ENCODE assay signal across 20 cellular contexts in the genomic region with DNA sequence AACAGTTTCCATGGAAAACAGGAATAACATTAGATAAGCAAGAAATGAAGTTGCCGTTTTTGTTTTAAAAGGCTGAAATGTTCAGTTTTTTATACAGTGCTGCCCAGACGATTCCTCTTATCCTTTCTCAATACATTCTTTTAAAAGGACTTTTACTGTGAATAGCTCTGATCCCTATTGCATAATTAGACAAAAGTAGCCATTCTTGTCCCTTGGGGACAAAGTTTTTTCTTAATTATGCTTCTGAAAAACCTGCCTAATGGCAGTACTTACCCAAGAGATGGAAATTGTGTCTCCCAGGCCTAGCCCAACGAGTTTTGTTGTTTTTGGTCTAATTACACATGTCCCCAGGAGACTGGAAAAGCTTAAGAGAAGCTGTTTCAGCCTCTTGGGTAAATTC. TPM values are rescaled to one million over a fixed set of nuclear protein-coding genes. Genes with fewer than 3 reads are reported as not detected.
DNase-seq lines count a peak whose midpoint lies in the region; ATAC-seq and TF ChIP-seq lines count a peak whose summit lies in the region.
"Had no signal": no experiment of that assay in that cellular context is flagged by ENCODE, and none has a peak within 500 bp of the region (broad histone marks: within the 10 kb centered on the region; RNA-seq: fewer than 3 reads in every experiment).

No MANE protein-coding gene starts in this region.

- H4K20me1 ChIP-seq in BLaER1 treated with 17β-estradiol and CSF1 and Interleukin-3, amounts not matched to agents 10 nM and 100 nM, result peaks cover 0 to 16% (median 0%) of the 10 kb centered on the region in 11 experiments; a peak in 1 of 22 replicates

- peak overlapping the region; percentile 4 to 58 (median 31); a peak in 18 of 22 replicates for H3K4me2 ChIP-seq in BLaER1 treated with 17β-estradiol and CSF1 and Interleukin-3, amounts not matched to agents 10 nM and 100 nM
- H3K4me2 ChIP-seq: GM23338 had no signal

- peak; percentile 55 for ATAC-seq in left ventricle myocardium superior
- no peak for ATAC-seq in stimulated activated effector memory CD8-positive, alpha-beta T cell treated with anti-CD3 and anti-CD28 coated beads, Interleukin-12 subunit alpha, Interleukin-12 subunit beta, amount 100 ng/mL, for 72 hours
- ATAC-seq in HG03139 (IDR thresholded peaks at IDR 0.05; ENCODE audit: unreplicated experiment), result no peak
- ATAC-seq: GM23338; stimulated activated naive CD8-positive, alpha-beta T cell treated with anti-CD3 and anti-CD28 coated beads, Interleukin-15, Interleukin-2, amounts not matched to agents 100 U/mL and 50 U/mL, for 24 hours; T-cell had no signal

- H3K4me3 ChIP-seq in BLaER1 treated with 17β-estradiol and CSF1 and Interleukin-3, amounts not matched to agents 10 nM and 100 nM, result no peak overlapping the region
- no peak overlapping the region for H3K4me3 ChIP-seq in cardiac fibroblast (replicated peaks in 1 of 2; ENCODE audit: low read depth in 2 of 2, low read length in 2 of 2)
- no peak overlapping the region for H3K4me3 ChIP-seq in CD8-positive, alpha-beta memory T cell (ENCODE audit: low read length)
- H3K4me3 ChIP-seq in dorsolateral prefrontal cortex, result no peak overlapping the region
- H3K4me3 ChIP-seq: colonic mucosa, GM23338, ovary had no signal

- H3K4me1 ChIP-seq in BLaER1 treated with 17β-estradiol and CSF1 and Interleukin-3, amounts not matched to agents 10 nM and 100 nM, result peaks cover 9 to 28% (median 20%) of the 10 kb centered on the region in 10 experiments
- no peaks in the 10 kb centered on the region for H3K4me1 ChIP-seq in CD8-positive, alpha-beta memory T cell (ENCODE audit: insufficient read depth, low read length)
- H3K4me1 ChIP-seq: colonic mucosa had no signal

- no peaks in the 10 kb centered on the region for H3K4me1 Mint-ChIP-seq in stimulated activated effector memory CD8-positive, alpha-beta T cell treated with anti-CD3 and anti-CD28 coated beads, Interleukin-12 subunit alpha, Interleukin-12 subunit beta, amount 100 ng/mL, for 72 hours
- no peaks in the 10 kb centered on the region for H3K4me1 Mint-ChIP-seq in CD8-positive, alpha-beta memory T cell
- H3K4me1 Mint-ChIP-seq in immature natural killer cell, result no peaks in the 10 kb centered on the region
- H3K4me1 Mint-ChIP-seq: GM23338, T-cell had no signal

- H3K9me3 Mint-ChIP-seq in stimulated activated effector memory CD8-positive, alpha-beta T cell treated with anti-CD3 and anti-CD28 coated beads, Interleukin-12 subunit alpha, Interleukin-12 subunit beta, amount 100 ng/mL, for 72 hours, result no peaks in the 10 kb centered on the region
- H3K9me3 Mint-ChIP-seq in CD8-positive, alpha-beta memory T cell, result no peaks in the 10 kb centered on the region
- no peaks in the 10 kb centered on the region for H3K9me3 Mint-ChIP-seq in immature natural killer cell
- H3K9me3 Mint-ChIP-seq: activated T-helper 1 cell treated with anti-CD3 and anti-CD28 coated beads, Interleukin-12 subunit alpha, Interleukin-12 subunit beta, Interleukin-2, Interleukin-4 antibody, amounts not matched to agents 30 ng/mL and 10 ng/mL and 1 ng/mL, durations not matched to agents 14 hours and 24 hours and 36 hours; GM23338; T-cell had no signal

- intact Hi-C loops in left ventricle myocardium superior (cut with micrococcal nuclease), result no loop called here
- intact Hi-C loops in dorsolateral prefrontal cortex (cut with DNase I), result no loop called here

- no peaks in the 10 kb centered on the region for H3K9me3 ChIP-seq in BLaER1 treated with 17β-estradiol and CSF1 and Interleukin-3, amounts not matched to agents 10 nM and 100 nM (replicated peaks in 1 of 11)
- H3K9me3 ChIP-seq in CD8-positive, alpha-beta memory T cell (ENCODE audit: low read length), result no peaks in the 10 kb centered on the region
- H3K9me3 ChIP-seq: colonic mucosa, ovary had no signal

- no peaks in the 10 kb centered on the region for H3K27me3 ChIP-seq in BLaER1 treated with 17β-estradiol and CSF1 and Interleukin-3, amounts not matched to agents 10 nM and 100 nM
- no peaks in the 10 kb centered on the region for H3K27me3 ChIP-seq in CD8-positive, alpha-beta memory T cell (ENCODE audit: insufficient read depth, low read length, poor library complexity, severe bottlenecking)
- H3K27me3 ChIP-seq in dorsolateral prefrontal cortex, result no peaks in the 10 kb centered on the region
- H3K27me3 ChIP-seq: colonic mucosa, ovary had no signal

- no peak overlapping the region for H3K9ac ChIP-seq in BLaER1 treated with 17β-estradiol and CSF1 and Interleukin-3, amounts not matched to agents 10 nM and 100 nM

- POLR2A ChIA-PET in CD8-positive, alpha-beta memory T cell (lab: Charles Lee), result no interaction called here

- peaks cover 99% of the 10 kb centered on the region for H3K36me3 Mint-ChIP-seq in stimulated activated effector memory CD8-positive, alpha-beta T cell treated with anti-CD3 and anti-CD28 coated beads, Interleukin-12 subunit alpha, Interleukin-12 subunit beta, amount 100 ng/mL, for 72 hours
- peaks cover 0 to 89% (median 34%) of the 10 kb centered on the region in 3 donors for H3K36me3 Mint-ChIP-seq in CD8-positive, alpha-beta memory T cell
- peaks cover 10 to 54% (median 35%) of the 10 kb centered on the region in 3 donors for H3K36me3 Mint-ChIP-seq in immature natural killer cell

- no peak for TF ChIP-seq CTCF in cardiac fibroblast (IDR thresholded peaks at IDR 0.05; ENCODE audit: low read depth, low read length)
- TF ChIP-seq CTCF in dorsolateral prefrontal cortex (IDR thresholded peaks at IDR 0.05 in 54 of 56, conservative IDR thresholded peaks at IDR 0.05 in 2 of 56; ENCODE audit: low read depth in 1 of 56, partially characterized antibody in 56 of 56), result no peak

- peaks cover 83 to 100% (median 97%) of the 10 kb centered on the region in 11 experiments for H3K36me3 ChIP-seq in BLaER1 treated with 17β-estradiol and CSF1 and Interleukin-3, amounts not matched to agents 10 nM and 100 nM
- peaks cover 43% of the 10 kb centered on the region for H3K36me3 ChIP-seq in CD8-positive, alpha-beta memory T cell (ENCODE audit: insufficient read depth, low read length)
- H3K36me3 ChIP-seq: colonic mucosa, ovary had no signal

- CTCF ChIA-PET in CD8-positive, alpha-beta memory T cell (lab: Charles Lee), result interaction anchor here (0.8 to 1.0 kb wide), 2 partner anchors 33 to 93 kb away, joined by 3 to 4 read pairs; no protein-coding TSS in a partner anchor

- DNase-seq in cardiac fibroblast (ENCODE audit: low read depth in 2 of 2), result peak; percentile 36 to 61
- DNase-seq in left ventricle myocardium superior, result no peak
- no peak for DNase-seq in stimulated activated effector memory CD8-positive, alpha-beta T cell treated with anti-CD3 and anti-CD28 coated beads, Interleukin-12 subunit alpha, Interleukin-12 subunit beta, amount 100 ng/mL, for 72 hours (ENCODE audit: low spot score in 2 of 2)
- no peak for DNase-seq in CD8-positive, alpha-beta memory T cell
- no peak for DNase-seq in dorsolateral prefrontal cortex
- no peak for DNase-seq in immature natural killer cell
- DNase-seq: activated CD8-positive, alpha-beta memory T cell treated with anti-CD3 and anti-CD28 coated beads for 24 hours; colonic mucosa; GDM1; kidney; NCI-H1105; NCI-H82; ovary; stimulated activated naive CD8-positive, alpha-beta T cell treated with anti-CD3 and anti-CD28 coated beads, Interleukin-15, Interleukin-2, amounts not matched to agents 100 U/mL and 50 U/mL, for 24 hours; T-cell; WERI-Rb-1 had no signal

- 0 out of 22 replicates have a peak overlapping the region, but pooled peaks of 1 of the 11 experiments have one; percentile 4 for H3K27ac ChIP-seq in BLaER1 treated with 17β-estradiol and CSF1 and Interleukin-3, amounts not matched to agents 10 nM and 100 nM
- H3K27ac ChIP-seq in CD8-positive, alpha-beta memory T cell (ENCODE audit: low read depth, low read length), result no peak overlapping the region
- H3K27ac ChIP-seq in dorsolateral prefrontal cortex, result peak overlapping the region in 21 of 59 donors; percentile 1 to 71 (median 16)
- H3K27ac ChIP-seq: colonic mucosa, WERI-Rb-1 had no signal

- H3K27ac Mint-ChIP-seq in stimulated activated effector memory CD8-positive, alpha-beta T cell treated with anti-CD3 and anti-CD28 coated beads, Interleukin-12 subunit alpha, Interleukin-12 subunit beta, amount 100 ng/mL, for 72 hours, result peak overlapping the region; percentile 1
- no peak overlapping the region for H3K27ac Mint-ChIP-seq in CD8-positive, alpha-beta memory T cell
- no peak overlapping the region for H3K27ac Mint-ChIP-seq in immature natural killer cell
- H3K27ac Mint-ChIP-seq: activated T-helper 1 cell treated with anti-CD3 and anti-CD28 coated beads, Interleukin-12 subunit alpha, Interleukin-12 subunit beta, Interleukin-2, Interleukin-4 antibody, amounts not matched to agents 30 ng/mL and 10 ng/mL and 1 ng/mL, durations not matched to agents 14 hours and 24 hours and 36 hours; GM23338 had no signal

- no peaks in the 10 kb centered on the region for H3K27me3 Mint-ChIP-seq in CD8-positive, alpha-beta memory T cell
- H3K27me3 Mint-ChIP-seq in immature natural killer cell (ENCODE audit: low read depth in 3 of 3), result peaks cover 0 to 1% (median under 1%) of the 10 kb centered on the region in 3 donors
- H3K27me3 Mint-ChIP-seq: T-cell had no signal

- no peak overlapping the region for H3K4me3 Mint-ChIP-seq in stimulated activated effector memory CD8-positive, alpha-beta T cell treated with anti-CD3 and anti-CD28 coated beads, Interleukin-12 subunit alpha, Interleukin-12 subunit beta, amount 100 ng/mL, for 72 hours
- H3K4me3 Mint-ChIP-seq in CD8-positive, alpha-beta memory T cell, result no peak overlapping the region
- H3K4me3 Mint-ChIP-seq in immature natural killer cell, result no peak overlapping the region
- H3K4me3 Mint-ChIP-seq: activated T-helper 1 cell treated with anti-CD3 and anti-CD28 coated beads, Interleukin-12 subunit alpha, Interleukin-12 subunit beta, Interleukin-2, Interleukin-4 antibody, amounts not matched to agents 30 ng/mL and 10 ng/mL and 1 ng/mL, durations not matched to agents 14 hours and 24 hours and 36 hours; GM23338; T-cell had no signal

RNA-seq across cellular contexts. Expression of gene NXPH3, which starts 27.6 kb away (rescaled TPM):
- total RNA-seq in left ventricle myocardium superior (3.4 TPM), dorsolateral prefrontal cortex (10 to 100 TPM in 117 of 120 experiments, 1 to 10 TPM in 3; 8.9 to 36.3 (median 18.6) TPM)
- under 1 TPM; 0.31 to 0.44 TPM for total RNA-seq in CD8-positive, alpha-beta memory T cell
- polyA plus RNA-seq in CD8-positive, alpha-beta memory T cell, result not detected
- polyA plus RNA-seq in immature natural killer cell, result not detected
- total RNA-seq: activated T-helper 1 cell treated with anti-CD3 and anti-CD28 coated beads, Interleukin-12 subunit alpha, Interleukin-12 subunit beta, Interleukin-2, Interleukin-4 antibody, amounts not matched to agents 30 ng/mL and 10 ng/mL and 1 ng/mL, durations not matched to agents 14 hours and 24 hours and 36 hours; T-cell had no signal

Comparison
In these comparisons a context has a peak if more than half of its experiments do, and no peak if none do; other contexts are left out.
1. DNase-seq: peak in cardiac fibroblast (2 of 2); none in left ventricle myocardium superior (single experiment), stimulated activated effector memory CD8-positive, alpha-beta T cell treated with anti-CD3 and anti-CD28 coated beads, Interleukin-12 subunit alpha, Interleukin-12 subunit beta, amount 100 ng/mL, for 72 hours (0 of 2), CD8-positive, alpha-beta memory T cell (0 of 5), dorsolateral prefrontal cortex (0 of 10) and immature natural killer cell (0 of 3).